In genomic region chr4:167233523-167234387, GRCh38 we compare ENCODE assay signal across 9 cellular contexts. TPM values are rescaled to one million over a fixed set of nuclear protein-coding genes. Genes with fewer than 3 reads are reported as not detected.
DNase-seq lines count a peak whose midpoint lies in the region; ATAC-seq and TF ChIP-seq lines count a peak whose summit lies in the region.
"Had no signal": no experiment of that assay in that cellular context is flagged by ENCODE, and none has a peak within 500 bp of the region (broad histone marks: within the 10 kb centered on the region; RNA-seq: fewer than 3 reads in every experiment).

No MANE protein-coding gene starts in this region.

- H3K4me2 ChIP-seq in MM.1S (ENCODE audit: low read depth, low read length), result peak overlapping the region; percentile 62

- H3K36me3 Mint-ChIP-seq in activated naive CD4-positive, alpha-beta T cell treated with anti-CD3 and anti-CD28 coated beads, Interleukin-2, amount 50 U/mL, for 72 hours, result peaks cover 0 to 17% of the 10 kb centered on the region in 2 donors
- H3K36me3 Mint-ChIP-seq in activated naive CD4-positive, alpha-beta T cell treated with anti-CD3 and anti-CD28 coated beads for 36 hours (ENCODE audit: low read depth), result no peaks in the 10 kb centered on the region
- no peaks in the 10 kb centered on the region for H3K36me3 Mint-ChIP-seq in memory B cell

- H3K4me3 ChIP-seq in MM.1S (ENCODE audit: low read length) (peak overlapping the region; percentile 46), choroid plexus epithelial cell (ENCODE audit: low read depth, low read length) (peak overlapping the region; percentile 54), upper lobe of left lung (peak overlapping the region in 3 of 4 donors; percentile 28 to 45 (median 34))

- no peaks in the 10 kb centered on the region for H3K4me1 ChIP-seq in MM.1S (ENCODE audit: low read length)
- H3K4me1 ChIP-seq in upper lobe of left lung, result peaks cover 0 to 15% (median 13%) of the 10 kb centered on the region in 4 donors

- no peak overlapping the region for H3K4me3 Mint-ChIP-seq in activated naive CD4-positive, alpha-beta T cell treated with anti-CD3 and anti-CD28 coated beads for 36 hours
- H3K4me3 Mint-ChIP-seq in memory B cell, result peak overlapping the region; percentile 12

- ATAC-seq in activated naive CD4-positive, alpha-beta T cell treated with anti-CD3 and anti-CD28 coated beads, Interleukin-2, amount 50 U/mL, for 72 hours, result peak; percentile 43 to 52
- ATAC-seq in memory B cell (ENCODE audit: low read depth) (no peak), upper lobe of left lung (ENCODE audit: low FRiP score in 2 of 2) (peak in 1 of 2 donors; percentile 44)

- no peak overlapping the region for H3K27ac Mint-ChIP-seq in activated naive CD4-positive, alpha-beta T cell treated with anti-CD3 and anti-CD28 coated beads, Interleukin-2, amount 50 U/mL, for 72 hours
- no peak overlapping the region for H3K27ac Mint-ChIP-seq in activated naive CD4-positive, alpha-beta T cell treated with anti-CD3 and anti-CD28 coated beads for 36 hours
- H3K27ac Mint-ChIP-seq in memory B cell, result no peak overlapping the region

- TF ChIP-seq CTCF in MM.1S (IDR thresholded peaks at IDR 0.05; ENCODE audit: low read length) (no peak), choroid plexus epithelial cell (conservative IDR thresholded peaks at IDR 0.05; ENCODE audit: low read depth, low read length) (no peak), upper lobe of left lung (IDR thresholded peaks at IDR 0.05) (no peak)

- H3K79me2 ChIP-seq in MM.1S (ENCODE audit: low read length), result no peaks in the 10 kb centered on the region

- no peak for TF ChIP-seq POLR2A in upper lobe of left lung (IDR thresholded peaks at IDR 0.05)

- H3K9me3 Mint-ChIP-seq in activated naive CD4-positive, alpha-beta T cell treated with anti-CD3 and anti-CD28 coated beads, Interleukin-2, amount 50 U/mL, for 72 hours, result no peaks in the 10 kb centered on the region
- H3K9me3 Mint-ChIP-seq in activated naive CD4-positive, alpha-beta T cell treated with anti-CD3 and anti-CD28 coated beads for 36 hours, result no peaks in the 10 kb centered on the region
- H3K9me3 Mint-ChIP-seq in memory B cell, result no peaks in the 10 kb centered on the region

- H3F3A ChIP-seq in MM.1S (ENCODE audit: insufficient read depth, low read length), result no peaks in the 10 kb centered on the region

- no peaks in the 10 kb centered on the region for H4K20me1 ChIP-seq in MM.1S (ENCODE audit: insufficient read depth, low read length)

- H3K27me3 Mint-ChIP-seq in activated naive CD4-positive, alpha-beta T cell treated with anti-CD3 and anti-CD28 coated beads for 36 hours (ENCODE audit: low read depth), result peaks cover 26% of the 10 kb centered on the region
- peaks cover 7% of the 10 kb centered on the region for H3K27me3 Mint-ChIP-seq in memory B cell

- H3K9me3 ChIP-seq in MM.1S (replicated peaks; ENCODE audit: insufficient read depth, low read length) (no peaks in the 10 kb centered on the region), upper lobe of left lung (no peaks in the 10 kb centered on the region)

- H3K36me3 ChIP-seq in MM.1S (replicated peaks; ENCODE audit: insufficient read depth, low read length), result no peaks in the 10 kb centered on the region
- H3K36me3 ChIP-seq in upper lobe of left lung, result no peaks in the 10 kb centered on the region

- H3K27ac ChIP-seq in MM.1S (ENCODE audit: low read length) (no peak overlapping the region), upper lobe of left lung (no peak overlapping the region)

- no peak for DNase-seq in activated naive CD4-positive, alpha-beta T cell treated with anti-CD3 and anti-CD28 coated beads, Interleukin-2, amount 50 U/mL, for 72 hours (ENCODE audit: low spot score in 2 of 2)
- no peak for DNase-seq in activated naive CD4-positive, alpha-beta T cell treated with anti-CD3 and anti-CD28 coated beads for 36 hours
- DNase-seq in MM.1S (no peak), choroid plexus epithelial cell (ENCODE audit: low read depth) (peak; percentile 1), memory B cell (ENCODE audit: low spot score in 2 of 2) (no peak), upper lobe of left lung (peak in 1 of 2 donors; percentile 75), NCI-H1930 (lab: John Stamatoyannopoulos, UW) (no peak)
- DNase-seq in activated T-cell treated with anti-CD3 and anti-CD28 coated beads, Interleukin-2, amount 50 U/mL, for 1 hour, result no peak

- no peaks in the 10 kb centered on the region for H3K9me2 ChIP-seq in MM.1S (replicated peaks; ENCODE audit: insufficient read depth, low read length)

- WGBS in upper lobe of left lung, 2 donors, result 2 to 6% methylated on average over 28 to 46 of the region's 47 CpGs

- H3K9ac ChIP-seq in MM.1S (ENCODE audit: low read length), result no peak overlapping the region

- CTCF ChIA-PET in activated naive CD4-positive, alpha-beta T cell treated with anti-CD3 and anti-CD28 coated beads for 36 hours (lab: Charles Lee), result interaction anchor here (0.5 kb wide), 1 partner anchor 294 kb away, joined by 3 read pairs; no protein-coding TSS in a partner anchor

- TF ChIP-seq EP300 in upper lobe of left lung (IDR thresholded peaks at IDR 0.05), result no peak

- no peaks in the 10 kb centered on the region for H3K27me3 ChIP-seq in MM.1S (replicated peaks; ENCODE audit: insufficient read depth, low read length)
- H3K27me3 ChIP-seq in upper lobe of left lung, result peaks cover 0 to 6% (median 0%) of the 10 kb centered on the region in 4 donors

- H2AFZ ChIP-seq in MM.1S (ENCODE audit: low read length), result peak overlapping the region; percentile 66

- intact Hi-C loops in activated naive CD4-positive, alpha-beta T cell treated with anti-CD3 and anti-CD28 coated beads for 36 hours (cut with micrococcal nuclease), result loop anchor here (10.0 kb wide), 1 partner anchor 929 kb away; no protein-coding TSS in a partner anchor

- peaks cover 5% of the 10 kb centered on the region for H3K4me1 Mint-ChIP-seq in activated naive CD4-positive, alpha-beta T cell treated with anti-CD3 and anti-CD28 coated beads for 36 hours (ENCODE audit: low read depth)
- H3K4me1 Mint-ChIP-seq in memory B cell, result peaks cover 2% of the 10 kb centered on the region

RNA-seq across cellular contexts. Expression of gene SPOCK3, which starts 0.5 kb away (rescaled TPM):
- total RNA-seq in activated naive CD4-positive, alpha-beta T cell treated with anti-CD3 and anti-CD28 coated beads, Interleukin-2, amount 50 U/mL, for 72 hours, result not detected
- not detected for total RNA-seq in activated naive CD4-positive, alpha-beta T cell treated with anti-CD3 and anti-CD28 coated beads for 36 hours
- total RNA-seq in upper lobe of left lung, result 1 to 10 TPM in 1 of 6 donors, under 1 TPM in 3, not detected in 2; 0.15 to 5.2 (median 0.22) TPM
- total RNA-seq: dermis microvascular lymphatic vessel endothelial cell had no signal
